In genomic region chr1:183967914-183968313, GRCh38 we compare ENCODE assay signal across 16 cellular contexts.
A peak's percentile ranks its signal among the peaks of the same experiment; 100 is the strongest.
DNase-seq lines count a peak whose midpoint lies in the region; ATAC-seq and TF ChIP-seq lines count a peak whose summit lies in the region.
"Had no signal": no experiment of that assay in that cellular context is flagged by ENCODE, and none has a peak within 500 bp of the region (broad histone marks: within the 10 kb centered on the region; RNA-seq: fewer than 3 reads in every experiment).

No MANE protein-coding gene starts in this region.

- peak overlapping the region; percentile 56 for H3K27ac Mint-ChIP-seq in activated CD8-positive, alpha-beta memory T cell treated with anti-CD3 and anti-CD28 coated beads, Interleukin-2, amount 10 ng/mL, durations not matched to agents 7 days and 5 days
- H3K27ac Mint-ChIP-seq in activated T-helper 2 cell treated with anti-CD3 and anti-CD28 coated beads, Interferon-gamma antibody, Interleukin-2, Interleukin-4, amounts not matched to agents 10 μg/mL and 5 μg/mL and 100 μg/mL, durations not matched to agents 14 hours and 24 hours and 36 hours = peak overlapping the region; percentile 2
- peak overlapping the region; percentile 86 to 96 (median 89) for H3K27ac Mint-ChIP-seq in immature natural killer cell
- no peak overlapping the region for H3K27ac Mint-ChIP-seq in activated CD8-positive, alpha-beta T cell treated with anti-CD3 and anti-CD28 coated beads for 36 hours

- no peak for TF ChIP-seq CTCF in activated CD8-positive, alpha-beta T cell treated with anti-CD3 and anti-CD28 coated beads for 36 hours (IDR thresholded peaks at IDR 0.05)
- no peak for TF ChIP-seq CTCF in brain microvascular endothelial cell (IDR thresholded peaks at IDR 0.05; ENCODE audit: low read depth, low read length, missing control alignments)

- H3K27me3 ChIP-seq in brain microvascular endothelial cell (replicated peaks) = no peaks in the 10 kb centered on the region
- H3K27me3 ChIP-seq: BLaER1 treated with 17β-estradiol and CSF1 and Interleukin-3, amounts not matched to agents 10 nM and 100 nM had no signal

- ATAC-seq in activated CD8-positive, alpha-beta memory T cell treated with anti-CD3 and anti-CD28 coated beads, Interleukin-2, amount 10 ng/mL, durations not matched to agents 7 days and 5 days = peak; percentile 47
- no peak for ATAC-seq in activated CD8-positive, alpha-beta T cell treated with anti-CD3 and anti-CD28 coated beads for 36 hours

- no peaks in the 10 kb centered on the region for H3K36me3 ChIP-seq in brain microvascular endothelial cell (replicated peaks)

- no peaks in the 10 kb centered on the region for H3K27me3 Mint-ChIP-seq in activated CD8-positive, alpha-beta memory T cell treated with anti-CD3 and anti-CD28 coated beads, Interleukin-2, amount 10 ng/mL, durations not matched to agents 7 days and 5 days
- peaks cover 4% of the 10 kb centered on the region for H3K27me3 Mint-ChIP-seq in activated T-helper 2 cell treated with anti-CD3 and anti-CD28 coated beads, Interferon-gamma antibody, Interleukin-2, Interleukin-4, amounts not matched to agents 10 μg/mL and 5 μg/mL and 100 μg/mL, durations not matched to agents 14 hours and 24 hours and 36 hours (ENCODE audit: low read depth)
- peaks cover 0 to 4% (median 0%) of the 10 kb centered on the region in 3 donors for H3K27me3 Mint-ChIP-seq in immature natural killer cell (ENCODE audit: low read depth in 3 of 3)
- no peaks in the 10 kb centered on the region for H3K27me3 Mint-ChIP-seq in activated CD8-positive, alpha-beta T cell treated with anti-CD3 and anti-CD28 coated beads for 36 hours

- peak overlapping the region; percentile 87 for H3K27ac ChIP-seq in temporal lobe (ENCODE audit: low read depth, low read length)
- no peak overlapping the region for H3K27ac ChIP-seq in brain microvascular endothelial cell
- H3K27ac ChIP-seq: BLaER1 treated with 17β-estradiol and CSF1 and Interleukin-3, amounts not matched to agents 10 nM and 100 nM; KMS-11 had no signal

- no peaks in the 10 kb centered on the region for H3K9me3 Mint-ChIP-seq in activated CD8-positive, alpha-beta memory T cell treated with anti-CD3 and anti-CD28 coated beads, Interleukin-2, amount 10 ng/mL, durations not matched to agents 7 days and 5 days (ENCODE audit: low read depth)
- H3K9me3 Mint-ChIP-seq in activated T-helper 2 cell treated with anti-CD3 and anti-CD28 coated beads, Interferon-gamma antibody, Interleukin-2, Interleukin-4, amounts not matched to agents 10 μg/mL and 5 μg/mL and 100 μg/mL, durations not matched to agents 14 hours and 24 hours and 36 hours = no peaks in the 10 kb centered on the region
- H3K9me3 Mint-ChIP-seq in immature natural killer cell = no peaks in the 10 kb centered on the region
- no peaks in the 10 kb centered on the region for H3K9me3 Mint-ChIP-seq in activated CD8-positive, alpha-beta T cell treated with anti-CD3 and anti-CD28 coated beads for 36 hours

- peaks cover 5% of the 10 kb centered on the region for H3K36me3 Mint-ChIP-seq in activated CD8-positive, alpha-beta memory T cell treated with anti-CD3 and anti-CD28 coated beads, Interleukin-2, amount 10 ng/mL, durations not matched to agents 7 days and 5 days
- H3K36me3 Mint-ChIP-seq in activated T-helper 2 cell treated with anti-CD3 and anti-CD28 coated beads, Interferon-gamma antibody, Interleukin-2, Interleukin-4, amounts not matched to agents 10 μg/mL and 5 μg/mL and 100 μg/mL, durations not matched to agents 14 hours and 24 hours and 36 hours (ENCODE audit: low read depth) = no peaks in the 10 kb centered on the region
- H3K36me3 Mint-ChIP-seq in immature natural killer cell = peaks cover 29 to 51% (median 38%) of the 10 kb centered on the region in 3 donors
- H3K36me3 Mint-ChIP-seq in activated CD8-positive, alpha-beta T cell treated with anti-CD3 and anti-CD28 coated beads for 36 hours (ENCODE audit: low read depth) = peaks cover 2% of the 10 kb centered on the region

- intact Hi-C loops in activated T-helper 2 cell treated with anti-CD3 and anti-CD28 coated beads, Interferon-gamma antibody, Interleukin-2, Interleukin-4, amounts not matched to agents 10 μg/mL and 5 μg/mL and 100 μg/mL, durations not matched to agents 14 hours and 24 hours and 36 hours (cut with micrococcal nuclease) = no loop called here
- intact Hi-C loops in activated CD8-positive, alpha-beta T cell treated with anti-CD3 and anti-CD28 coated beads for 36 hours (cut with micrococcal nuclease) = no loop called here

- CTCF ChIA-PET in activated CD8-positive, alpha-beta memory T cell treated with anti-CD3 and anti-CD28 coated beads, Interleukin-2, amount 10 ng/mL, durations not matched to agents 7 days and 5 days (lab: Charles Lee) = interaction anchor here (0.8 to 1.3 kb wide), 2 partner anchors 9 to 52 kb away, joined by 3 to 4 read pairs; no protein-coding TSS in a partner anchor
- CTCF ChIA-PET in activated CD8-positive, alpha-beta T cell treated with anti-CD3 and anti-CD28 coated beads for 36 hours (lab: Charles Lee) = no interaction called here

- H3K4me3 Mint-ChIP-seq in activated CD8-positive, alpha-beta memory T cell treated with anti-CD3 and anti-CD28 coated beads, Interleukin-2, amount 10 ng/mL, durations not matched to agents 7 days and 5 days = no peak overlapping the region
- H3K4me3 Mint-ChIP-seq in activated T-helper 2 cell treated with anti-CD3 and anti-CD28 coated beads, Interferon-gamma antibody, Interleukin-2, Interleukin-4, amounts not matched to agents 10 μg/mL and 5 μg/mL and 100 μg/mL, durations not matched to agents 14 hours and 24 hours and 36 hours (ENCODE audit: low read depth) = no peak overlapping the region
- H3K4me3 Mint-ChIP-seq in immature natural killer cell = peak overlapping the region; percentile 62 to 83 (median 77)
- no peak overlapping the region for H3K4me3 Mint-ChIP-seq in activated CD8-positive, alpha-beta T cell treated with anti-CD3 and anti-CD28 coated beads for 36 hours

- H3K4me3 ChIP-seq in brain microvascular endothelial cell (ENCODE audit: low read depth, low read length) = no peak overlapping the region
- H3K4me3 ChIP-seq: BLaER1 treated with 17β-estradiol and CSF1 and Interleukin-3, amounts not matched to agents 10 nM and 100 nM had no signal

- in situ Hi-C loops in brain microvascular endothelial cell (cut with HindIII; ENCODE audit: low pct_ligation_motif_present, low sequenced_read_pairs) = no loop called here

- DNase-seq in activated CD8-positive, alpha-beta memory T cell treated with anti-CD3 and anti-CD28 coated beads, Interleukin-2, amount 10 ng/mL, durations not matched to agents 7 days and 5 days = peak; percentile 48
- no peak for DNase-seq in activated CD8-positive, alpha-beta memory T cell treated with anti-CD3 and anti-CD28 coated beads for 24 hours
- DNase-seq in activated T-helper 2 cell treated with anti-CD3 and anti-CD28 coated beads, Interferon-gamma antibody, Interleukin-2, Interleukin-4, amounts not matched to agents 10 μg/mL and 5 μg/mL and 100 μg/mL, durations not matched to agents 14 hours and 24 hours and 36 hours (ENCODE audit: low spot score) = no peak
- DNase-seq in immature natural killer cell = peak; percentile 46 to 71 (median 65)
- DNase-seq in stimulated activated CD4-positive, alpha-beta T cell treated with anti-CD3 and anti-CD28 coated beads, Interleukin-2, amount 100 ng/mL, for 24 hours = no peak
- no peak for DNase-seq in activated CD8-positive, alpha-beta T cell treated with anti-CD3 and anti-CD28 coated beads for 36 hours
- no peak for DNase-seq in brain microvascular endothelial cell
- DNase-seq: DND-41, H7, NCI-H1436, NCI-H2029 treated with DMSO at 0.1 percent for 48 hours, NCI-H2171 treated with DMSO at 0.1 percent for 48 hours, NCI-H510A had no signal

- POLR2A ChIA-PET in activated CD8-positive, alpha-beta T cell treated with anti-CD3 and anti-CD28 coated beads for 36 hours (lab: Charles Lee) = interaction anchor here (1.0 kb wide), 1 partner anchor 10 kb away, joined by 3 read pairs; no protein-coding TSS in a partner anchor

- H3K4me1 Mint-ChIP-seq in activated CD8-positive, alpha-beta memory T cell treated with anti-CD3 and anti-CD28 coated beads, Interleukin-2, amount 10 ng/mL, durations not matched to agents 7 days and 5 days = peaks cover 22% of the 10 kb centered on the region
- peaks cover 19% of the 10 kb centered on the region for H3K4me1 Mint-ChIP-seq in activated T-helper 2 cell treated with anti-CD3 and anti-CD28 coated beads, Interferon-gamma antibody, Interleukin-2, Interleukin-4, amounts not matched to agents 10 μg/mL and 5 μg/mL and 100 μg/mL, durations not matched to agents 14 hours and 24 hours and 36 hours (ENCODE audit: low read depth)
- H3K4me1 Mint-ChIP-seq in immature natural killer cell = peaks cover 49 to 86% of the 10 kb centered on the region in 2 donors
- peaks cover 3% of the 10 kb centered on the region for H3K4me1 Mint-ChIP-seq in activated CD8-positive, alpha-beta T cell treated with anti-CD3 and anti-CD28 coated beads for 36 hours (ENCODE audit: low read depth)

Comparison
In these comparisons a context has a peak if more than half of its experiments do, and no peak if none do; other contexts are left out.
1. DNase-seq: peak in activated CD8-positive, alpha-beta memory T cell treated with anti-CD3 and anti-CD28 coated beads, Interleukin-2, amount 10 ng/mL, durations not matched to agents 7 days and 5 days (single experiment) and immature natural killer cell (3 of 3); none in activated CD8-positive, alpha-beta memory T cell treated with anti-CD3 and anti-CD28 coated beads for 24 hours (single experiment), activated T-helper 2 cell treated with anti-CD3 and anti-CD28 coated beads, Interferon-gamma antibody, Interleukin-2, Interleukin-4, amounts not matched to agents 10 μg/mL and 5 μg/mL and 100 μg/mL, durations not matched to agents 14 hours and 24 hours and 36 hours (single experiment), stimulated activated CD4-positive, alpha-beta T cell treated with anti-CD3 and anti-CD28 coated beads, Interleukin-2, amount 100 ng/mL, for 24 hours (0 of 2), activated CD8-positive, alpha-beta T cell treated with anti-CD3 and anti-CD28 coated beads for 36 hours (single experiment) and brain microvascular endothelial cell (single experiment).
2. H3K4me3 Mint-ChIP-seq: peak in immature natural killer cell (5 of 5); none in activated CD8-positive, alpha-beta memory T cell treated with anti-CD3 and anti-CD28 coated beads, Interleukin-2, amount 10 ng/mL, durations not matched to agents 7 days and 5 days (single experiment), activated T-helper 2 cell treated with anti-CD3 and anti-CD28 coated beads, Interferon-gamma antibody, Interleukin-2, Interleukin-4, amounts not matched to agents 10 μg/mL and 5 μg/mL and 100 μg/mL, durations not matched to agents 14 hours and 24 hours and 36 hours (single experiment) and activated CD8-positive, alpha-beta T cell treated with anti-CD3 and anti-CD28 coated beads for 36 hours (single experiment).